17 cellular contexts compared by ENCODE assay signal in genomic region chr15:101148166-101148880, GRCh38.
A peak's percentile ranks its signal among the peaks of the same experiment; 100 is the strongest.
DNase-seq lines count a peak whose midpoint lies in the region; ATAC-seq and TF ChIP-seq lines count a peak whose summit lies in the region.
"Had no signal": no experiment of that assay in that cellular context is flagged by ENCODE, and none has a peak within 500 bp of the region (broad histone marks: within the 10 kb centered on the region; RNA-seq: fewer than 3 reads in every experiment).

No MANE protein-coding gene starts in this region.

- H3K79me2 ChIP-seq in neural progenitor cell (ENCODE audit: low read depth), result no peaks in the 10 kb centered on the region

- no peak for TF ChIP-seq EP300 in tibial nerve (IDR thresholded peaks at IDR 0.05)

- H3K9me3 Mint-ChIP-seq in neural progenitor cell, result peaks cover 2% of the 10 kb centered on the region
- H3K9me3 Mint-ChIP-seq: stimulated activated naive CD8-positive, alpha-beta T cell treated with anti-CD3 and anti-CD28 coated beads, Interleukin-15, Interleukin-2, amounts not matched to agents 100 ng/mL and 50 ng/mL, for 24 hours had no signal

- no peak for TF ChIP-seq POLR2A in tibial nerve (IDR thresholded peaks at IDR 0.05)

- H3F3A ChIP-seq in neural progenitor cell (ENCODE audit: low read depth), result no peaks in the 10 kb centered on the region

- no peak overlapping the region for H3K27ac Mint-ChIP-seq in neural progenitor cell
- H3K27ac Mint-ChIP-seq: stimulated activated naive CD8-positive, alpha-beta T cell treated with anti-CD3 and anti-CD28 coated beads, Interleukin-15, Interleukin-2, amounts not matched to agents 100 ng/mL and 50 ng/mL, for 24 hours had no signal

- peak; percentile 21 for DNase-seq in OCI-M1 (lab: John Stamatoyannopoulos, UW)
- peak; percentile 28 for DNase-seq in lower lobe of right lung
- DNase-seq in neural progenitor cell (ENCODE audit: low spot score), result no peak
- DNase-seq in KBM-7, result no peak
- DNase-seq in kidney glomerular epithelial cell (lab: John Stamatoyannopoulos, UW), result no peak
- no peak for DNase-seq in tibial nerve (ENCODE audit: low spot score in 2 of 2)
- DNase-seq: activated CD4-positive, alpha-beta T cell treated with anti-CD3 and anti-CD28 coated beads, Interleukin-2, amount 10 ng/mL, durations not matched to agents 7 days and 5 days; AML-193; caudate nucleus; DND-41; midbrain; NCI-H146; posterior cingulate gyrus; stimulated activated CD4-positive, alpha-beta T cell treated with anti-CD3 and anti-CD28 coated beads, Interleukin-2, amount 100 ng/mL, for 48 hours had no signal

- no peak overlapping the region for H3K4me3 Mint-ChIP-seq in neural progenitor cell
- H3K4me3 Mint-ChIP-seq: activated CD4-positive, alpha-beta T cell treated with anti-CD3 and anti-CD28 coated beads, Interleukin-2, amount 10 ng/mL, durations not matched to agents 7 days and 5 days; stimulated activated naive CD8-positive, alpha-beta T cell treated with anti-CD3 and anti-CD28 coated beads, Interleukin-15, Interleukin-2, amounts not matched to agents 100 ng/mL and 50 ng/mL, for 24 hours had no signal

- no peak overlapping the region for H3K4me2 ChIP-seq in neural progenitor cell

- H3K36me3 ChIP-seq in lower lobe of right lung (no peaks in the 10 kb centered on the region), neural progenitor cell (no peaks in the 10 kb centered on the region), tibial nerve (no peaks in the 10 kb centered on the region)

- H4K20me1 ChIP-seq in neural progenitor cell (ENCODE audit: low read depth), result no peaks in the 10 kb centered on the region

- H3K4me1 ChIP-seq in lower lobe of right lung (peaks cover 9% of the 10 kb centered on the region), neural progenitor cell (no peaks in the 10 kb centered on the region), tibial nerve (peaks cover 0 to 10% (median 4%) of the 10 kb centered on the region in 4 donors)

- no peak overlapping the region for H3K9ac ChIP-seq in neural progenitor cell

- H3K4me3 ChIP-seq in lower lobe of right lung (no peak overlapping the region), neural progenitor cell (no peak overlapping the region), tibial nerve (no peak overlapping the region)

- H3K27ac ChIP-seq in lower lobe of right lung (no peak overlapping the region), neural progenitor cell (no peak overlapping the region), tibial nerve (no peak overlapping the region)

- no peak overlapping the region for H2AFZ ChIP-seq in neural progenitor cell (replicated peaks)

- TF ChIP-seq CTCF in lower lobe of right lung (IDR thresholded peaks at IDR 0.05), result no peak
- TF ChIP-seq CTCF in neural progenitor cell (IDR thresholded peaks at IDR 0.05), result no peak
- no peak for TF ChIP-seq CTCF in tibial nerve (IDR thresholded peaks at IDR 0.05)

- H3K27me3 ChIP-seq in lower lobe of right lung (ENCODE audit: low read depth) (no peaks in the 10 kb centered on the region), neural progenitor cell (no peaks in the 10 kb centered on the region), tibial nerve (no peaks in the 10 kb centered on the region)

- ATAC-seq in GM18498 (IDR thresholded peaks at IDR 0.05; ENCODE audit: unreplicated experiment) (peak; percentile 57), GM21576 (IDR thresholded peaks at IDR 0.05; ENCODE audit: unreplicated experiment) (peak; percentile 44), lower lobe of right lung (no peak)

- 58 to 76% methylated on average over 17 of the region's 17 CpGs for WGBS in tibial nerve, 2 donors

- peaks cover 4% of the 10 kb centered on the region for H3K27me3 Mint-ChIP-seq in neural progenitor cell (ENCODE audit: insufficient read depth, low read depth)
- H3K27me3 Mint-ChIP-seq: activated CD4-positive, alpha-beta T cell treated with anti-CD3 and anti-CD28 coated beads, Interleukin-2, amount 10 ng/mL, durations not matched to agents 7 days and 5 days; stimulated activated naive CD8-positive, alpha-beta T cell treated with anti-CD3 and anti-CD28 coated beads, Interleukin-15, Interleukin-2, amounts not matched to agents 100 ng/mL and 50 ng/mL, for 24 hours had no signal

- peaks cover 7% of the 10 kb centered on the region for H3K4me1 Mint-ChIP-seq in neural progenitor cell

- in situ Hi-C loops in KBM-7 (cut with MboI; ENCODE audit: low pct_unique_long_range_greater_than_20kb, low sequenced_read_pairs), result no loop called here

- H3K9me3 ChIP-seq in lower lobe of right lung, result no peaks in the 10 kb centered on the region
- no peaks in the 10 kb centered on the region for H3K9me3 ChIP-seq in neural progenitor cell (ENCODE audit: low read depth)
- H3K9me3 ChIP-seq in tibial nerve, result no peaks in the 10 kb centered on the region

- intact Hi-C loops in lower lobe of right lung (cut with DNase I), result no loop called here

- H3K36me3 Mint-ChIP-seq in neural progenitor cell, result no peaks in the 10 kb centered on the region

Comparison
In these comparisons a context has a peak if more than half of its experiments do, and no peak if none do; other contexts are left out.
1. ATAC-seq: peak in GM18498 (single experiment) and GM21576 (single experiment); none in lower lobe of right lung (0 of 2).
2. DNase-seq: peak in OCI-M1 (single experiment) and lower lobe of right lung (single experiment); none in neural progenitor cell (single experiment), KBM-7 (single experiment), kidney glomerular epithelial cell (single experiment) and tibial nerve (0 of 2).